Comparison of ENCODE assay signal across 19 cellular contexts in genomic region chr17:26792486-26792885, GRCh38.
DNase-seq lines count a peak whose midpoint lies in the region; ATAC-seq and TF ChIP-seq lines count a peak whose summit lies in the region.
"Had no signal": no experiment of that assay in that cellular context is flagged by ENCODE, and none has a peak within 500 bp of the region (broad histone marks: within the 10 kb centered on the region; RNA-seq: fewer than 3 reads in every experiment).

No MANE protein-coding gene starts in this region.

- H3K4me3 ChIP-seq in HFF-Myc (replicated peaks; ENCODE audit: low read depth, low read length): no peak overlapping the region
- H3K4me3 ChIP-seq in fibroblast of pulmonary artery (replicated peaks; ENCODE audit: low read depth, low read length): no peak overlapping the region
- H3K4me3 ChIP-seq in retinal pigment epithelial cell (ENCODE audit: low read length): no peak overlapping the region
- no peak overlapping the region for H3K4me3 ChIP-seq in aorta (ENCODE audit: low read length in 2 of 2)
- H3K4me3 ChIP-seq: adrenal gland, gastrocnemius medialis, lower lobe of right lung had no signal

- no peak for TF ChIP-seq CTCF in HFF-Myc (IDR thresholded peaks at IDR 0.05; ENCODE audit: low read depth, low read length, missing control alignments)
- TF ChIP-seq CTCF in fibroblast of pulmonary artery (IDR thresholded peaks at IDR 0.05; ENCODE audit: low read length, missing control alignments): no peak
- no peak for TF ChIP-seq CTCF in retinal pigment epithelial cell (conservative IDR thresholded peaks at IDR 0.05; ENCODE audit: low read depth, low read length)

- H3K27me3 ChIP-seq in aorta (ENCODE audit: control insufficient read depth in 1 of 2, insufficient read depth in 2 of 2, low read length in 1 of 2): no peaks in the 10 kb centered on the region
- H3K27me3 ChIP-seq: adrenal gland, gastrocnemius medialis had no signal

- H3K4me1 ChIP-seq in aorta (ENCODE audit: control insufficient read depth in 1 of 2, insufficient read depth in 2 of 2, low read length in 2 of 2): no peaks in the 10 kb centered on the region
- H3K4me1 ChIP-seq: adrenal gland, gastrocnemius medialis, lower lobe of right lung had no signal

- H3K36me3 ChIP-seq in aorta (ENCODE audit: control insufficient read depth in 1 of 2, insufficient read depth in 2 of 2, low read length in 1 of 2): no peaks in the 10 kb centered on the region
- H3K36me3 ChIP-seq: adrenal gland, gastrocnemius medialis, lower lobe of right lung had no signal

- no peak for ATAC-seq in aorta (ENCODE audit: low FRiP score)
- ATAC-seq in Right ventricle myocardium inferior: no peak
- ATAC-seq: gastrocnemius medialis; lower lobe of right lung; naive thymus-derived CD4-positive, alpha-beta T cell had no signal

- peaks cover 6% of the 10 kb centered on the region for H3K9me3 ChIP-seq in aorta (ENCODE audit: control insufficient read depth, low read length)

- DNase-seq in HFF-Myc (ENCODE audit: extremely low read depth, low read depth) (peak; percentile 12), astrocyte of the hippocampus (ENCODE audit: low read depth, low spot score) (peak; percentile 58), fibroblast of pulmonary artery (ENCODE audit: low read depth) (peak; percentile 26), retinal pigment epithelial cell (ENCODE audit: low read depth) (peak; percentile 1), aorta (no peak), Right ventricle myocardium inferior (ENCODE audit: missing footprints) (no peak)
- DNase-seq in stimulated activated CD4-positive, alpha-beta T cell treated with anti-CD3 and anti-CD28 coated beads, Interleukin-12 subunit alpha, Interleukin-12 subunit beta, amount 100 ng/mL, for 4 hours: no peak
- no peak for DNase-seq in stimulated activated naive CD4-positive, alpha-beta T cell treated with Interleukin-2 at 50 U/mL for 16 hours (lab: John Stamatoyannopoulos, UW)
- DNase-seq: activated CD4-positive, CD25-positive, alpha-beta regulatory T cell; adrenal gland; C1 segment of cervical spinal cord; gastrocnemius medialis; Karpas-422; lower lobe of right lung; naive thymus-derived CD4-positive, alpha-beta T cell; NCI-H1436; Right ventricle myocardium superior; T-helper 2 cell had no signal

- H3K27ac ChIP-seq in aorta (ENCODE audit: low read depth in 1 of 2, low read length in 2 of 2): no peak overlapping the region
- H3K27ac ChIP-seq: adrenal gland, gastrocnemius medialis, HL-60, lower lobe of right lung had no signal

- WGBS in aorta, 2 donors: 83% methylated on average over 12 of the region's 12 CpGs

- intact Hi-C loops in aorta (cut with DNase I): no loop called here
- intact Hi-C loops in Right ventricle myocardium inferior (cut with DNase I): no loop called here

Comparison
In these comparisons a context has a peak if more than half of its experiments do, and no peak if none do; other contexts are left out.
1. DNase-seq: peak in HFF-Myc (single experiment), astrocyte of the hippocampus (single experiment), fibroblast of pulmonary artery (single experiment) and retinal pigment epithelial cell (single experiment); none in aorta (0 of 2), Right ventricle myocardium inferior (single experiment), stimulated activated CD4-positive, alpha-beta T cell treated with anti-CD3 and anti-CD28 coated beads, Interleukin-12 subunit alpha, Interleukin-12 subunit beta, amount 100 ng/mL, for 4 hours (single experiment) and stimulated activated naive CD4-positive, alpha-beta T cell treated with Interleukin-2 at 50 U/mL for 16 hours (single experiment).